ENCODE assay signal across 30 cellular contexts in genomic region chr5:71700803-71701202, GRCh38. TPM values are rescaled to one million over a fixed set of nuclear protein-coding genes. Genes with fewer than 3 reads are reported as not detected.
A peak's percentile ranks its signal among the peaks of the same experiment; 100 is the strongest.
DNase-seq lines count a peak whose midpoint lies in the region; ATAC-seq, FAIRE-seq and TF ChIP-seq lines count a peak whose summit lies in the region.
"Had no signal": no experiment of that assay in that cellular context is flagged by ENCODE, and none has a peak within 500 bp of the region (broad histone marks: within the 10 kb centered on the region; RNA-seq: fewer than 3 reads in every experiment).

No MANE protein-coding gene starts in this region.

- TF ChIP-seq CTCF in VCaP (conservative IDR thresholded peaks at IDR 0.05), result no peak
- TF ChIP-seq CTCF in K562 (IDR thresholded peaks at IDR 0.05 in 2 of 3, conservative IDR thresholded peaks at IDR 0.05 in 1 of 3; ENCODE audit: insufficient read depth in 2 of 3, low read depth in 1 of 3, low read length in 3 of 3), result no peak
- TF ChIP-seq CTCF in endothelial cell of umbilical vein (IDR thresholded peaks at IDR 0.05; ENCODE audit: extremely low read depth in 1 of 2, insufficient read depth in 1 of 2, low read depth in 1 of 2, low read length in 2 of 2), result no peak
- no peak for TF ChIP-seq CTCF in tibial nerve (IDR thresholded peaks at IDR 0.05)

- H3K9ac ChIP-seq in K562 (ENCODE audit: insufficient read depth in 1 of 2, low read depth in 2 of 2, low read length in 2 of 2) (no peak overlapping the region), endothelial cell of umbilical vein (replicated peaks; ENCODE audit: extremely low read depth, insufficient read depth, low read length) (no peak overlapping the region)
- H3K9ac ChIP-seq: BLaER1 had no signal

- POLR2A ChIA-PET in K562 (lab: Yijun Ruan, JAX) (no interaction called here), endothelial cell of umbilical vein (lab: Charles Lee) (no interaction called here)

- intact Hi-C loops in K562 (cut with micrococcal nuclease) (no loop called here), endothelial cell of umbilical vein (cut with micrococcal nuclease) (loop anchor here (2.0 kb wide), 1 partner anchor 20 kb away; no protein-coding TSS in a partner anchor)

- CTCF ChIA-PET in K562 (lab: Yijun Ruan, JAX; ENCODE audit: low intra/inter-chr PET ratio) (no interaction called here), endothelial cell of umbilical vein (lab: Charles Lee) (interaction anchor here (0.6 kb wide), 1 partner anchor 21 kb away, joined by 3 read pairs; no protein-coding TSS in a partner anchor)

- TF ChIP-seq POLR2A in K562 (conservative IDR thresholded peaks at IDR 0.05) (no peak), endothelial cell of umbilical vein (IDR thresholded peaks at IDR 0.05; ENCODE audit: low read depth, low read length) (no peak), tibial nerve (IDR thresholded peaks at IDR 0.05) (no peak)

- no peak overlapping the region for H2AFZ ChIP-seq in K562 (ENCODE audit: low read depth, low read length)
- H2AFZ ChIP-seq in endothelial cell of umbilical vein (ENCODE audit: low read depth, low read length), result no peak overlapping the region

- no peak for TF ChIP-seq RAD21 in K562 (CRISPR knock-in tag; conservative IDR thresholded peaks at IDR 0.05 in 1 of 2, IDR thresholded peaks at IDR 0.05 in 1 of 2)

- ATAC-seq in K562, result no peak
- ATAC-seq: GM12878 had no signal

- no peak for FAIRE-seq in K562 (lab: Jason Lieb, UNC)
- peak; percentile 55 for FAIRE-seq in endothelial cell of umbilical vein (lab: Jason Lieb, UNC)
- FAIRE-seq: A204.1, GM12878, GM12892, GM18507 had no signal

- H3K27ac ChIP-seq in VCaP (peak overlapping the region; percentile 88), K562 (ENCODE audit: extremely low read depth, low read depth, low read length) (no peak overlapping the region), endothelial cell of umbilical vein (ENCODE audit: insufficient read depth, low read depth, low read length) (no peak overlapping the region), tibial nerve (no peak overlapping the region)
- H3K27ac ChIP-seq: BLaER1 had no signal

- TF ChIP-seq EP300 in K562 (IDR thresholded peaks at IDR 0.05; ENCODE audit: low read length), result no peak
- TF ChIP-seq EP300 in tibial nerve (IDR thresholded peaks at IDR 0.05), result no peak

- H3K9me1 ChIP-seq in K562 (ENCODE audit: control insufficient read depth, insufficient read depth, low read length), result peaks cover 2% of the 10 kb centered on the region
- H3K9me1 ChIP-seq in endothelial cell of umbilical vein (replicated peaks; ENCODE audit: control insufficient read depth, extremely low read depth, insufficient read depth, low read length), result no peaks in the 10 kb centered on the region

- H3K4me2 ChIP-seq in K562 (ENCODE audit: insufficient read depth, low read length) (no peak overlapping the region), endothelial cell of umbilical vein (ENCODE audit: insufficient read depth, low read length) (no peak overlapping the region)
- H3K4me2 ChIP-seq: BLaER1 had no signal

- H4K20me1 ChIP-seq in K562 (replicated peaks; ENCODE audit: control insufficient read depth, insufficient read depth, low read length) (no peaks in the 10 kb centered on the region), endothelial cell of umbilical vein (replicated peaks; ENCODE audit: control insufficient read depth, extremely low read depth, insufficient read depth, low read length) (no peaks in the 10 kb centered on the region)
- H4K20me1 ChIP-seq: BLaER1 had no signal

- DNase-seq in K562 (ENCODE audit: extremely low read depth in 1 of 4, low spot score in 3 of 4), result no peak
- DNase-seq in endothelial cell of umbilical vein (ENCODE audit: low read depth, low spot score), result no peak
- DNase-seq in tibial nerve (ENCODE audit: low spot score in 2 of 2), result no peak
- no peak for DNase-seq in MG63
- DNase-seq: 8988T; ACHN; BE2C; C1 segment of cervical spinal cord; CD4-positive, alpha-beta memory T cell; CD4-positive, CD25-positive, alpha-beta regulatory T cell; CD8-positive, alpha-beta memory T cell; COR-L47; DMS 273 treated with DMSO at 0.1 percent for 48 hours; DMS153; DMS53; DMS79; DND-41; EL; GDM1 had no signal

- in situ Hi-C loops in K562 (cut with MboI), result no loop called here

- H3K79me2 ChIP-seq in K562 (ENCODE audit: control insufficient read depth, insufficient read depth, low read length) (no peaks in the 10 kb centered on the region), endothelial cell of umbilical vein (ENCODE audit: control insufficient read depth, insufficient read depth, low read length) (no peaks in the 10 kb centered on the region)

- dilution Hi-C loops in endothelial cell of umbilical vein (cut with MboI; ENCODE audit: extremely low pct_ligation_motif_present, low sequenced_read_pairs), result no loop called here

- BruUV-seq in K562 (replicated peaks; lab: Mats Ljungman, UMichigan) (no TSS peak), endothelial cell of umbilical vein (replicated peaks; lab: Mats Ljungman, UMichigan) (no TSS peak)

- H3K4me1 ChIP-seq in K562 (replicated peaks in 1 of 2; ENCODE audit: control insufficient read depth in 2 of 2, insufficient read depth in 2 of 2, low read length in 2 of 2) (no peaks in the 10 kb centered on the region), endothelial cell of umbilical vein (ENCODE audit: control insufficient read depth, extremely low read depth, insufficient read depth, low read length) (peaks cover 29% of the 10 kb centered on the region), tibial nerve (no peaks in the 10 kb centered on the region)

- no peaks in the 10 kb centered on the region for H3K36me3 ChIP-seq in K562 (ENCODE audit: control insufficient read depth, insufficient read depth, low read length)
- no peaks in the 10 kb centered on the region for H3K36me3 ChIP-seq in endothelial cell of umbilical vein (ENCODE audit: control insufficient read depth in 2 of 2, extremely low read depth in 1 of 2, insufficient read depth in 2 of 2, low read length in 2 of 2)
- no peaks in the 10 kb centered on the region for H3K36me3 ChIP-seq in tibial nerve
- H3K36me3 ChIP-seq in MG63, result no peaks in the 10 kb centered on the region
- H3K36me3 ChIP-seq: BE2C, BLaER1 had no signal

- H3K9me3 ChIP-seq in K562 (replicated peaks; ENCODE audit: control insufficient read depth, insufficient read depth, low read depth, low read length) (no peaks in the 10 kb centered on the region), endothelial cell of umbilical vein (replicated peaks; ENCODE audit: control insufficient read depth, insufficient read depth, low read length) (no peaks in the 10 kb centered on the region), tibial nerve (no peaks in the 10 kb centered on the region), MG63 (no peaks in the 10 kb centered on the region)
- H3K9me3 ChIP-seq: BE2C had no signal

- H3K4me3 ChIP-seq in K562, result no peak overlapping the region
- H3K4me3 ChIP-seq in endothelial cell of umbilical vein (replicated peaks in 1 of 3; ENCODE audit: insufficient read depth in 1 of 3, low read depth in 1 of 3, low read length in 3 of 3), result no peak overlapping the region
- H3K4me3 ChIP-seq in tibial nerve, result no peak overlapping the region
- no peak overlapping the region for H3K4me3 ChIP-seq in MG63
- H3K4me3 ChIP-seq: BLaER1, GM12878 had no signal

- H3K27me3 ChIP-seq in K562 (ENCODE audit: control insufficient read depth in 2 of 2, insufficient read depth in 2 of 2, low read length in 2 of 2) (peaks cover 19 to 31% of the 10 kb centered on the region in 2 experiments), endothelial cell of umbilical vein (ENCODE audit: control insufficient read depth in 2 of 2, insufficient read depth in 2 of 2, low read length in 2 of 2) (peaks cover 21 to 22% of the 10 kb centered on the region in 2 experiments), tibial nerve (no peaks in the 10 kb centered on the region), MG63 (peaks cover 4% of the 10 kb centered on the region; the same call in 1 of the 2 replicates)
- H3K27me3 ChIP-seq: BE2C, BLaER1 had no signal

TF ChIP-seq in K562, 482 proteins besides CTCF, POLR2A, EP300 and RAD21 (continues in another document):
- TF ChIP-seq ARHGAP35 (IDR thresholded peaks at IDR 0.05; ENCODE audit: partially characterized antibody) (no peak), RBM25 (IDR thresholded peaks at IDR 0.05; ENCODE audit: low read depth, low read length, severe bottlenecking) (peak; percentile 86)

TF ChIP-seq in endothelial cell of umbilical vein, 7 proteins besides CTCF, POLR2A, EP300 and RAD21 (continues in another document):
- TF ChIP-seq MYC (IDR thresholded peaks at IDR 0.05; ENCODE audit: low read depth, low read length) (no peak), EZH2 (IDR thresholded peaks at IDR 0.05; ENCODE audit: borderline replicate concordance, low read depth, low read length, severe bottlenecking) (no peak), GATA2 (IDR thresholded peaks at IDR 0.05; ENCODE audit: insufficient read depth, insufficient read length, low read depth, low read length) (no peak)

RNA-seq across cellular contexts. Expression of gene CARTPT, which starts 18.3 kb away (rescaled TPM):
- not detected in 2 replicates for total RNA-seq in K562 (2011; cell fraction: chromatin; rRNA removed; ENCODE audit: low replicate concordance)
- not detected in 2 replicates for total RNA-seq in K562 (2011; cell fraction: nucleolus; rRNA removed)
- total RNA-seq in K562 (2011; cell fraction: nucleoplasm; rRNA removed), result not detected in 2 replicates
- total RNA-seq in K562 (2014; rRNA removed) (not detected in 2 replicates), K562 (2014; rRNA removed; fragmentation: Illumina TruSeq; extraction: Trizol) (not detected in 2 replicates), K562 (2015; rRNA removed; fragmentation: Illumina TruSeq; extraction: Trizol) (not detected in 2 replicates), K562 (2021) (not detected in 2 replicates), endothelial cell of umbilical vein (not detected in 2 replicates), tibial nerve (not detected)
- polyA plus RNA-seq in K562 (2011; rRNA removed) (not detected in 2 replicates), K562 (2014; fragmentation: Illumina TruSeq; extraction: Trizol) (not detected in 2 replicates), K562 (2014; fragmentation: Nextera tagmentation; extraction: Ambion mirVana) (not detected), K562 (2014; rRNA removed) (not detected in 2 replicates), endothelial cell of umbilical vein (not detected in 2 replicates)
- polyA plus RNA-seq in K562 (2011; cell fraction: cytosol; rRNA removed), result not detected in 2 replicates
- polyA plus RNA-seq in K562 (2011; cell fraction: nucleus; rRNA removed), result not detected in 2 replicates
- polyA plus RNA-seq in K562 (2012), result not detected in 2 replicates
- not detected in 2 replicates for polyA minus RNA-seq in K562 (2011; rRNA and poly(A)+ RNA removed)
- polyA minus RNA-seq in K562 (2011; cell fraction: cytosol; rRNA and poly(A)+ RNA removed), result not detected in 2 replicates
- not detected in 2 replicates for polyA minus RNA-seq in K562 (2011; cell fraction: nucleus; rRNA and poly(A)+ RNA removed)
- polyA plus RNA-seq in endothelial cell of umbilical vein (2011; cell fraction: cytosol; rRNA removed), result not detected in 2 replicates
- not detected in 2 replicates for polyA plus RNA-seq in endothelial cell of umbilical vein (2011; cell fraction: nucleus; rRNA removed)
- polyA plus RNA-seq in endothelial cell of umbilical vein (2012), result not detected in 2 replicates
- polyA minus RNA-seq in endothelial cell of umbilical vein, result not detected in 2 replicates
- not detected for polyA minus RNA-seq in endothelial cell of umbilical vein (2011; cell fraction: cytosol; rRNA and poly(A)+ RNA removed)
- not detected in 2 replicates for polyA minus RNA-seq in endothelial cell of umbilical vein (2011; cell fraction: nucleus; rRNA and poly(A)+ RNA removed)
- not detected in 2 replicates for total RNA-seq in MG63 (2014; rRNA removed; shearing (Covaris generic); ENCODE audit: low replicate concordance)
- total RNA-seq: A673; CD4-positive, alpha-beta memory T cell; CD4-positive, CD25-positive, alpha-beta regulatory T cell; CD8-positive, alpha-beta memory T cell; Daoy; G401; GM12878 had no signal
- polyA plus RNA-seq: AG04450; CD14-positive monocyte; CD4-positive, alpha-beta memory T cell; CD4-positive, CD25-positive, alpha-beta regulatory T cell; CD8-positive, alpha-beta memory T cell; GM12878 had no signal
